15 cellular contexts compared by ENCODE assay signal in the genomic region with DNA sequence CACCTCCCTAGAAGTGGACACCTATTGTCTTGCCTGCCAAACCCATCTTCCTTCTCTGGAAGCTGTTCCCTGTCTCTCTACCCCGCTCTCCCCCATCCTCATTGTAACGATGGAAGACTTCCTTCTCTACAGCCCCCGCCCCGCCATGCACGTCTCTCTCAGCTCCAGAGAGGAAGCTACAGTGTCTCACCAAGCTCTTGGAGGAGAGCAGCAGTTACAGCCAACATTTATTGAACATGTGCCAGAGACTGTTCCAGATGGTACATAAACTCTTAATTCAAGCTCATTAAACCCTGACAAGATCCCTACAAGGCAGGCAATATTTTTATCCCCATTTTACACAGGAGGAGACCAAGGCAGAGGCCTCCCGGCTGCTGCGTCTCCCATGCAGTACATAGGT. TPM values are rescaled to one million over a fixed set of nuclear protein-coding genes. Genes with fewer than 3 reads are reported as not detected.
A peak's percentile ranks its signal among the peaks of the same experiment; 100 is the strongest.
DNase-seq lines count a peak whose midpoint lies in the region; ATAC-seq and TF ChIP-seq lines count a peak whose summit lies in the region.
"Had no signal": no experiment of that assay in that cellular context is flagged by ENCODE, and none has a peak within 500 bp of the region (broad histone marks: within the 10 kb centered on the region; RNA-seq: fewer than 3 reads in every experiment).

No MANE protein-coding gene starts in this region.

- H3K27me3 Mint-ChIP-seq in activated T-helper 17 cell treated with anti-CD3 and anti-CD28 coated beads, Interleukin-2, amount 50 U/mL, for 72 hours = no peaks in the 10 kb centered on the region
- peaks cover 15% of the 10 kb centered on the region for H3K27me3 Mint-ChIP-seq in nephron progenitor cell (ENCODE audit: low read depth, poor library complexity)

- intact Hi-C loops in prostate gland (cut with DNase I) = no loop called here

- TF ChIP-seq POLR2A in prostate gland (IDR thresholded peaks at IDR 0.05) = no peak

- no peak overlapping the region for H3K4me3 ChIP-seq in prostate gland
- H3K4me3 ChIP-seq: transverse colon had no signal

- peak overlapping the region in 1 of 2 donors; percentile 22 for H3K27ac ChIP-seq in prostate gland
- H3K27ac ChIP-seq: transverse colon had no signal

- no peaks in the 10 kb centered on the region for H3K9me3 Mint-ChIP-seq in activated T-helper 17 cell treated with anti-CD3 and anti-CD28 coated beads, Interleukin-2, amount 50 U/mL, for 72 hours
- H3K9me3 Mint-ChIP-seq in nephron progenitor cell = no peaks in the 10 kb centered on the region
- H3K9me3 Mint-ChIP-seq: naive thymus-derived CD8-positive, alpha-beta T cell had no signal

- peak overlapping the region; percentile 14 for H3K27ac Mint-ChIP-seq in activated T-helper 17 cell treated with anti-CD3 and anti-CD28 coated beads, Interleukin-2, amount 50 U/mL, for 72 hours
- H3K27ac Mint-ChIP-seq in nephron progenitor cell = no peak overlapping the region

- DNase-seq in NCI-H1092 treated with DMSO at 0.1 percent for 48 hours (lab: John Stamatoyannopoulos, UW) = peak; percentile 24
- DNase-seq in NCI-H1092 (lab: John Stamatoyannopoulos, UW) = no peak
- DNase-seq in NCI-H1694 (lab: John Stamatoyannopoulos, UW) = peak; percentile 88
- DNase-seq in prostate gland (ENCODE audit: low spot score) = peak; percentile 52
- no peak for DNase-seq in nephron progenitor cell
- no peak for DNase-seq in kidney tubule cell (ENCODE audit: low spot score)
- DNase-seq: cortex of kidney; hippocampal formation; naive thymus-derived CD8-positive, alpha-beta T cell; NCI-H146; stimulated activated CD8-positive, alpha-beta memory T cell treated with anti-CD3 and anti-CD28 coated beads, Interleukin-4, amount 100 ng/mL, for 48 hours; transverse colon had no signal

- no peak overlapping the region for H3K4me3 Mint-ChIP-seq in activated T-helper 17 cell treated with anti-CD3 and anti-CD28 coated beads, Interleukin-2, amount 50 U/mL, for 72 hours
- no peak overlapping the region for H3K4me3 Mint-ChIP-seq in nephron progenitor cell

- no peaks in the 10 kb centered on the region for H3K36me3 ChIP-seq in prostate gland
- H3K36me3 ChIP-seq: transverse colon had no signal

- H3K36me3 Mint-ChIP-seq in activated T-helper 17 cell treated with anti-CD3 and anti-CD28 coated beads, Interleukin-2, amount 50 U/mL, for 72 hours (ENCODE audit: low read depth) = no peaks in the 10 kb centered on the region
- no peaks in the 10 kb centered on the region for H3K36me3 Mint-ChIP-seq in nephron progenitor cell (ENCODE audit: low read depth)
- H3K36me3 Mint-ChIP-seq: naive thymus-derived CD8-positive, alpha-beta T cell had no signal

- no peak for ATAC-seq in activated T-helper 17 cell treated with anti-CD3 and anti-CD28 coated beads, Interleukin-2, amount 50 U/mL, for 72 hours (replicated peaks)
- no peak for ATAC-seq in GM21381 (IDR thresholded peaks at IDR 0.05; ENCODE audit: unreplicated experiment)
- ATAC-seq: naive thymus-derived CD8-positive, alpha-beta T cell had no signal

- WGBS in prostate gland = 17% methylated on average over 7 of the region's 7 CpGs

- TF ChIP-seq CTCF in prostate gland (IDR thresholded peaks at IDR 0.05) = no peak
- no peak for TF ChIP-seq CTCF in nephron progenitor cell (IDR thresholded peaks at IDR 0.05)

- H3K9me3 ChIP-seq in prostate gland = no peaks in the 10 kb centered on the region
- H3K9me3 ChIP-seq: transverse colon had no signal

- H3K27me3 ChIP-seq in prostate gland (replicated peaks; ENCODE audit: insufficient read depth) = no peaks in the 10 kb centered on the region
- H3K27me3 ChIP-seq: transverse colon had no signal

- no peaks in the 10 kb centered on the region for H3K4me1 ChIP-seq in prostate gland (replicated peaks)

- peaks cover 4% of the 10 kb centered on the region for H3K4me1 Mint-ChIP-seq in activated T-helper 17 cell treated with anti-CD3 and anti-CD28 coated beads, Interleukin-2, amount 50 U/mL, for 72 hours
- H3K4me1 Mint-ChIP-seq in nephron progenitor cell = peaks cover 29% of the 10 kb centered on the region

RNA-seq across cellular contexts. Expression of a gene that starts 15.1 kb away (rescaled TPM):
- not detected for total RNA-seq in activated T-helper 17 cell treated with anti-CD3 and anti-CD28 coated beads, Interleukin-2, amount 50 U/mL, for 72 hours
- under 1 TPM in 1 of 2 donors, not detected in 1; 0.45 TPM for total RNA-seq in prostate gland
- total RNA-seq: A172; naive thymus-derived CD8-positive, alpha-beta T cell had no signal

RNA-seq across cellular contexts. Expression of a gene that starts 57.9 kb away (rescaled TPM):
- total RNA-seq in activated T-helper 17 cell treated with anti-CD3 and anti-CD28 coated beads, Interleukin-2, amount 50 U/mL, for 72 hours = 10 to 100 TPM; 38.5 to 57.4 TPM
- 100 to 1,000 TPM in 1 of 2 donors, 10 to 100 TPM in 1; 71.0 to 104 TPM for total RNA-seq in prostate gland

Comparison
In these comparisons a context has a peak if more than half of its experiments do, and no peak if none do; other contexts are left out.
1. DNase-seq: peak in NCI-H1092 treated with DMSO at 0.1 percent for 48 hours (single experiment), NCI-H1694 (single experiment) and prostate gland (single experiment); none in NCI-H1092 (single experiment), nephron progenitor cell (single experiment) and kidney tubule cell (single experiment).